In the genomic region with DNA sequence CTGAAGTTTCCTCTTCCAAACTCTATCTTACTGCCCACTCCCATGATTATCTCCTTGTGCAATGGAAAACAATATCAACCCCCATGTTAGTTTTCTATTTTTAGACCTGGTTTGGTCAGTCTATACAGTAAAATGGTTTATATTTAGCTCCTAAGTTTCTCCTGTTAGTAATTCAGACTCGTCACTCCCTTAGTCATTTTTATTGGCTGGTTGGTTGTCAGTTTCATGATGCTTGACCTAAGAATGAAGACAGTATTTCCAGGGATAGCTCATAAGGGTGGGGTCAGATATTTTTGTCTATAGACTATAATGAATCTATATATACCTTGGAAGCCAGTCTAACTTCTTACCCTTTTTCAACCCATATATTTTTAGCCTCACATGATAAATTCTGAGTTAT, we compare ENCODE assay signal across 23 cellular contexts.
DNase-seq lines count a peak whose midpoint lies in the region; ATAC-seq, FAIRE-seq and TF ChIP-seq lines count a peak whose summit lies in the region.
"Had no signal": no experiment of that assay in that cellular context is flagged by ENCODE, and none has a peak within 500 bp of the region (broad histone marks: within the 10 kb centered on the region; RNA-seq: fewer than 3 reads in every experiment).

No MANE protein-coding gene starts in this region.

- H3K27ac ChIP-seq in RWPE2 (ENCODE audit: poor library complexity, severe bottlenecking): no peak overlapping the region
- H3K27ac ChIP-seq in foreskin keratinocyte: peak overlapping the region; percentile 81
- H3K27ac ChIP-seq in HepG2 (ENCODE audit: extremely low read length, insufficient read depth, low read length): no peak overlapping the region
- H3K27ac ChIP-seq: heart right ventricle, parathyroid adenoma had no signal

- H3K36me3 ChIP-seq in RWPE2 (ENCODE audit: low read depth) (no peaks in the 10 kb centered on the region), HepG2 (replicated peaks in 1 of 2; ENCODE audit: control insufficient read depth in 1 of 2, insufficient read depth in 2 of 2, low read length in 2 of 2) (no peaks in the 10 kb centered on the region)
- H3K36me3 ChIP-seq: heart right ventricle had no signal

- H3K9ac ChIP-seq in HepG2 (ENCODE audit: insufficient read depth, low read depth, low read length): no peak overlapping the region
- H3K9ac ChIP-seq: parathyroid adenoma had no signal

- TF ChIP-seq EP300 in HepG2 (IDR thresholded peaks at IDR 0.05; ENCODE audit: low read depth in 2 of 2, low read length in 2 of 2): no peak
- TF ChIP-seq EP300 in HepG2 (CRISPR knock-in tag; IDR thresholded peaks at IDR 0.05; ENCODE audit: borderline replicate concordance): no peak

- TF ChIP-seq CTCF in RWPE2 (IDR thresholded peaks at IDR 0.05; ENCODE audit: poor library complexity, severe bottlenecking): no peak
- TF ChIP-seq CTCF in foreskin keratinocyte (conservative IDR thresholded peaks at IDR 0.05): no peak
- no peak for TF ChIP-seq CTCF in HepG2 (CRISPR knock-in tag; IDR thresholded peaks at IDR 0.05)

- in situ Hi-C loops in HepG2 (cut with HindIII; ENCODE audit: extremely low pct_ligation_motif_present, low pct_unique_long_range_greater_than_20kb): loop anchor here (5.0 kb wide), 1 partner anchor 336 kb away; no protein-coding TSS in a partner anchor

- ATAC-seq in RWPE2 (ENCODE audit: low read depth): peak; percentile 57; the same call in 2 of the 3 replicates
- ATAC-seq in foreskin keratinocyte: peak; percentile 84
- ATAC-seq in GM18861 (IDR thresholded peaks at IDR 0.05; ENCODE audit: unreplicated experiment): no peak
- no peak for ATAC-seq in HepG2
- ATAC-seq: heart right ventricle; naive thymus-derived CD8-positive, alpha-beta T cell; stimulated activated naive CD8-positive, alpha-beta T cell treated with anti-CD3 and anti-CD28 coated beads, Interleukin-15, Interleukin-2, amounts not matched to agents 100 U/mL and 50 U/mL, for 24 hours had no signal

- no peak overlapping the region for H3K4me2 ChIP-seq in HepG2 (ENCODE audit: low read depth, low read length)

- FAIRE-seq in H54 (lab: Jason Lieb, UNC) (peak; percentile 55), HepG2 (lab: Jason Lieb, UNC) (no peak)
- FAIRE-seq: GM12892 had no signal

- DNase-seq in H54 (ENCODE audit: insufficient read length, low spot score) (peak; percentile 17), RWPE2 (ENCODE audit: low spot score) (no peak), foreskin keratinocyte (peak; percentile 41 to 81), SHP77 (lab: John Stamatoyannopoulos, UW) (no peak), HepG2 (ENCODE audit: low spot score) (no peak)
- DNase-seq in activated CD8-positive, alpha-beta memory T cell treated with anti-CD3 and anti-CD28 coated beads for 24 hours: no peak
- DNase-seq: activated CD4-positive, alpha-beta T cell treated with anti-CD3 and anti-CD28 coated beads, Interleukin-2, amount 50 U/mL, for 1 hour; activated gamma-delta T cell treated with Interleukin-2 at 50 U/mL for 16 hours; amygdala; central memory CD4-positive, alpha-beta T cell; GF-D8; heart right ventricle; MV-4-11; naive thymus-derived CD8-positive, alpha-beta T cell; NCI-H2029 treated with DMSO at 0.1 percent for 48 hours; NK-92 treated with Interleukin-12 subunit alpha and Interleukin-12 subunit beta, amount 100 ng/mL, for 24 hours; stimulated activated CD4-positive, alpha-beta T cell treated with anti-CD3 and anti-CD28 coated beads, Interleukin-2, amount 100 ng/mL, for 24 hours; stimulated activated naive CD8-positive, alpha-beta T cell treated with anti-CD3 and anti-CD28 coated beads, Interleukin-15, Interleukin-2, amounts not matched to agents 100 U/mL and 50 U/mL, for 24 hours; trophoblast cell had no signal

- 2% methylated on average over 1 of the region's 1 CpG for WGBS in HepG2 (ENCODE audit: low lambda C conversion rate)

- no peak overlapping the region for H2AFZ ChIP-seq in HepG2 (ENCODE audit: low read length)
- H2AFZ ChIP-seq: parathyroid adenoma had no signal

- TF ChIP-seq RAD21 in HepG2 (CRISPR knock-in tag; IDR thresholded peaks at IDR 0.05): no peak

- no peaks in the 10 kb centered on the region for H3K79me2 ChIP-seq in HepG2 (ENCODE audit: insufficient read depth, low read length)
- H3K79me2 ChIP-seq: parathyroid adenoma had no signal

- TF ChIP-seq POLR2A in H54 (IDR thresholded peaks at IDR 0.05; ENCODE audit: low read depth, low read length) (no peak), HepG2 (IDR thresholded peaks at IDR 0.05; ENCODE audit: insufficient read depth in 1 of 2, low read depth in 2 of 2, low read length in 2 of 2) (no peak)

- H3K9me3 ChIP-seq in RWPE2 (ENCODE audit: severe bottlenecking) (no peaks in the 10 kb centered on the region), HepG2 (ENCODE audit: low read length) (no peaks in the 10 kb centered on the region)
- H3K9me3 ChIP-seq: heart right ventricle had no signal

- H4K20me1 ChIP-seq in HepG2 (ENCODE audit: insufficient read depth, low read length): no peaks in the 10 kb centered on the region

- BruUV-seq in HepG2 (replicated peaks; lab: Mats Ljungman, UMichigan): no TSS peak

- H3K27me3 ChIP-seq in RWPE2 (ENCODE audit: insufficient read depth, poor library complexity, severe bottlenecking): no peaks in the 10 kb centered on the region
- H3K27me3 ChIP-seq in foreskin keratinocyte: no peaks in the 10 kb centered on the region
- no peaks in the 10 kb centered on the region for H3K27me3 ChIP-seq in HepG2 (ENCODE audit: control insufficient read depth in 1 of 2, insufficient read depth in 2 of 2, low read length in 2 of 2)
- H3K27me3 ChIP-seq: heart right ventricle had no signal

- CTCF ChIA-PET in HepG2 (lab: Yijun Ruan, JAX; ENCODE audit: low intra/inter-chr PET ratio, low total read pairs): interaction anchor here (4.0 kb wide), 1 partner anchor 336 kb away, joined by 50 read pairs; no protein-coding TSS in a partner anchor

- H3K4me3 ChIP-seq in RWPE2 (ENCODE audit: severe bottlenecking) (no peak overlapping the region), HepG2 (replicated peaks in 1 of 3; ENCODE audit: insufficient read depth in 1 of 3, low read depth in 2 of 3, low read length in 3 of 3) (no peak overlapping the region)
- H3K4me3 ChIP-seq: heart right ventricle, lung had no signal

- intact Hi-C loops in HepG2 (cut with micrococcal nuclease; ENCODE audit: unreplicated experiment): loop anchor here (5.0 kb wide), 2 partner anchors 71 to 911 kb away; no protein-coding TSS in a partner anchor

- H3K4me1 ChIP-seq in RWPE2 (ENCODE audit: insufficient read depth, poor library complexity, severe bottlenecking): peaks cover 6% of the 10 kb centered on the region
- peaks cover 20% of the 10 kb centered on the region for H3K4me1 ChIP-seq in foreskin keratinocyte
- H3K4me1 ChIP-seq in HepG2 (ENCODE audit: insufficient read depth, low read length): peaks cover 10% of the 10 kb centered on the region
- H3K4me1 ChIP-seq: parathyroid adenoma had no signal

- POLR2A ChIA-PET in HepG2 (lab: Yijun Ruan, JAX): no interaction called here

TF ChIP-seq in HepG2, 621 proteins besides CTCF, POLR2A, EP300 and RAD21 (continues in another document):
- TF ChIP-seq CEBPB (IDR thresholded peaks at IDR 0.05; ENCODE audit: borderline replicate concordance, low read depth, low read length): no peak
- TF ChIP-seq FOXP1 (IDR thresholded peaks at IDR 0.05): no peak
- no peak for TF ChIP-seq FOXP1 (CRISPR knock-in tag; IDR thresholded peaks at IDR 0.05)
- TF ChIP-seq NR2F6 (IDR thresholded peaks at IDR 0.05): no peak
- no peak for TF ChIP-seq NR2F6 (CRISPR knock-in tag; IDR thresholded peaks at IDR 0.05)
- no peak for TF ChIP-seq CBX1 (IDR thresholded peaks at IDR 0.05; ENCODE audit: low read depth)
- TF ChIP-seq, protein P1, sequence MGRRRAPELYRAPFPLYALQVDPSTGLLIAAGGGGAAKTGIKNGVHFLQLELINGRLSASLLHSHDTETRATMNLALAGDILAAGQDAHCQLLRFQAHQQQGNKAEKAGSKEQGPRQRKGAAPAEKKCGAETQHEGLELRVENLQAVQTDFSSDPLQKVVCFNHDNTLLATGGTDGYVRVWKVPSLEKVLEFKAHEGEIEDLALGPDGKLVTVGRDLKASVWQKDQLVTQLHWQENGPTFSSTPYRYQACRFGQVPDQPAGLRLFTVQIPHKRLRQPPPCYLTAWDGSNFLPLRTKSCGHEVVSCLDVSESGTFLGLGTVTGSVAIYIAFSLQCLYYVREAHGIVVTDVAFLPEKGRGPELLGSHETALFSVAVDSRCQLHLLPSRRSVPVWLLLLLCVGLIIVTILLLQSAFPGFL (CRISPR knock-in tag; IDR thresholded peaks at IDR 0.05): no peak
- TF ChIP-seq TOPORS (CRISPR knock-in tag; IDR thresholded peaks at IDR 0.05): no peak
- TF ChIP-seq, protein P2, sequence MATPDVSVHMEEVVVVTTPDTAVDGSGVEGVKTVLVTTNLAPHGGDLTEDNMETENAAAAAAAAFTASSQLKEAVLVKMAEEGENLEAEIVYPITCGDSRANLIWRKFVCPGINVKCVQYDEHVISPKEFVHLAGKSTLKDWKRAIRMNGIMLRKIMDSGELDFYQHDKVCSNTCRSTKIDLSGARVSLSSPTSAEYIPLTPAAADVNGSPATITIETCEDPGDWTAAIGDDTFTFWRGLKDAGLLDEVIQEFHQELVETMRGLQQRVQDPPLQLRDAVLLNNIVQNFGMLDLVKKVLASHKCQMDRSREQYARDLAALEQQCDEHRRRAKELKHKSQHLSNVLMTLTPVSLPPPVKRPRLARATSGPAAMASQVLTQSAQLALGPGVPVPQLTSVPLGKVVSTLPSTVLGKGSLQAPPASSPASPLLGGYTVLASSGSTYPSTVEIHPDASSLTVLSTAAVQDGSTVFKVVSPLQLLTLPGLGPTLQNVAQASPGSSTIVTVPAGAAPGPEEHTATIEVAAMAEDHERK (CRISPR knock-in tag; IDR thresholded peaks at IDR 0.05; ENCODE audit: low read depth): no peak
- TF ChIP-seq, protein P3, sequence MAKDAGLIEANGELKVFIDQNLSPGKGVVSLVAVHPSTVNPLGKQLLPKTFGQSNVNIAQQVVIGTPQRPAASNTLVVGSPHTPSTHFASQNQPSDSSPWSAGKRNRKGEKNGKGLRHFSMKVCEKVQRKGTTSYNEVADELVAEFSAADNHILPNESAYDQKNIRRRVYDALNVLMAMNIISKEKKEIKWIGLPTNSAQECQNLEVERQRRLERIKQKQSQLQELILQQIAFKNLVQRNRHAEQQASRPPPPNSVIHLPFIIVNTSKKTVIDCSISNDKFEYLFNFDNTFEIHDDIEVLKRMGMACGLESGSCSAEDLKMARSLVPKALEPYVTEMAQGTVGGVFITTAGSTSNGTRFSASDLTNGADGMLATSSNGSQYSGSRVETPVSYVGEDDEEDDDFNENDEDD (CRISPR knock-in tag; IDR thresholded peaks at IDR 0.05; ENCODE audit: borderline replicate concordance): no peak
- TF ChIP-seq TBX2 (CRISPR knock-in tag; IDR thresholded peaks at IDR 0.05; ENCODE audit: borderline replicate concordance): no peak

Comparison
In these comparisons a context has a peak if more than half of its experiments do, and no peak if none do; other contexts are left out.
1. DNase-seq: peak in H54 (single experiment) and foreskin keratinocyte (2 of 2); none in RWPE2 (single experiment), SHP77 (0 of 2), activated CD8-positive, alpha-beta memory T cell treated with anti-CD3 and anti-CD28 coated beads for 24 hours (single experiment) and HepG2 (single experiment).
2. ATAC-seq: peak in RWPE2 (single experiment) and foreskin keratinocyte (single experiment); none in GM18861 (single experiment) and HepG2 (single experiment).